ENCODE assay signal across 10 cellular contexts in the genomic region with DNA sequence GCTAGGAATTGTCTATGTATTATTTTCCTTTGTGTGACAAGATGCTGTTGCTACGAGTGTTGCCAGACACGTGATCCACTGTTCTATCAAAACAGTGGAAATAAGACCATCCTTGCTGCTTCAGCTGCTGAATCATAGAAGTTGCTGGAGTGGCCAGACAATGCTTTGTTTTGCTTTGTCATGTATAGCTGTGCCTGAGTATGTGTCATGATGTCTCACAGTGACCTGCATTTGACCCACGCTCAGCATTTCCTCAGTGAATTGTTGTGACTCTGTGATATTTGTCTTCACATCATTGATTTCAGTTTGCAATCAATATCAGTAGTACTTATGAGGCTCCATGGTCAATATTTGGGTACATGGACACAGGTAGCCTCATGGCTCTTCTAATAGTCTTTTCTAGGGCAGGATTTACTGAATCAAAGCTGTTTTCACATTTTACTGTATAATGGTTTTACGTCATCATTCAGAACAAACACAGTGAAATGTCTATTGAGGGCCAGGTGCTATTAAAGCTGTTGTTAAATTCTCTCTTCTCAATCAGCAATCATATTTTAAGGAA. TPM values are rescaled to one million over a fixed set of nuclear protein-coding genes. Genes with fewer than 3 reads are reported as not detected.
DNase-seq lines count a peak whose midpoint lies in the region; ATAC-seq and TF ChIP-seq lines count a peak whose summit lies in the region.
"Had no signal": no experiment of that assay in that cellular context is flagged by ENCODE, and none has a peak within 500 bp of the region (broad histone marks: within the 10 kb centered on the region; RNA-seq: fewer than 3 reads in every experiment).

No MANE protein-coding gene starts in this region.

- H3K27ac ChIP-seq in endodermal cell (ENCODE audit: low read depth, low read length) (no peak overlapping the region), hepatocyte (no peak overlapping the region)
- H3K27ac ChIP-seq in naive thymus-derived CD4-positive, alpha-beta T cell (ENCODE audit: low read depth, low read length): no peak overlapping the region
- H3K27ac ChIP-seq: sigmoid colon had no signal

- no peaks in the 10 kb centered on the region for H4K20me1 ChIP-seq in hepatocyte (ENCODE audit: insufficient read depth, poor library complexity, severe bottlenecking)

- H3K9me3 ChIP-seq in endodermal cell (ENCODE audit: control insufficient read depth, low read length) (no peaks in the 10 kb centered on the region), hepatocyte (ENCODE audit: low read depth) (no peaks in the 10 kb centered on the region)
- H3K9me3 ChIP-seq in naive thymus-derived CD4-positive, alpha-beta T cell (ENCODE audit: control insufficient read depth in 2 of 3, low read length in 3 of 3): no peaks in the 10 kb centered on the region
- H3K9me3 ChIP-seq: sigmoid colon had no signal

- no peak overlapping the region for H3K4me2 ChIP-seq in hepatocyte

- H3K79me2 ChIP-seq in hepatocyte: peaks cover 17% of the 10 kb centered on the region

- H3K4me3 ChIP-seq in endodermal cell (ENCODE audit: low read length) (no peak overlapping the region), hepatocyte (no peak overlapping the region)
- no peak overlapping the region for H3K4me3 ChIP-seq in naive thymus-derived CD4-positive, alpha-beta T cell (ENCODE audit: low read length)
- H3K4me3 ChIP-seq: sigmoid colon had no signal

- POLR2A ChIA-PET in naive thymus-derived CD4-positive, alpha-beta T cell (lab: Charles Lee): no interaction called here
- POLR2A ChIA-PET in GM10248 (lab: Yijun Ruan, JAX): no interaction called here

- intact Hi-C loops in naive thymus-derived CD4-positive, alpha-beta T cell (cut with micrococcal nuclease): no loop called here
- intact Hi-C loops in posterior cingulate gyrus (cut with DNase I): no loop called here

- no peaks in the 10 kb centered on the region for H3K4me1 ChIP-seq in endodermal cell (ENCODE audit: control insufficient read depth, insufficient read depth, low read length)
- no peaks in the 10 kb centered on the region for H3K4me1 ChIP-seq in naive thymus-derived CD4-positive, alpha-beta T cell (ENCODE audit: control insufficient read depth in 2 of 2, insufficient read depth in 2 of 2, low read length in 2 of 2)
- no peaks in the 10 kb centered on the region for H3K4me1 ChIP-seq in hepatocyte (ENCODE audit: insufficient read depth)

- CTCF ChIA-PET in naive thymus-derived CD4-positive, alpha-beta T cell (lab: Charles Lee): no interaction called here
- CTCF ChIA-PET in GM10248 (lab: Yijun Ruan, JAX): interaction anchor here (0.8 to 1.6 kb wide), 2 partner anchors 14 to 19 kb away, joined by 3 to 4 read pairs; no protein-coding TSS in a partner anchor

- H3K9me2 ChIP-seq in hepatocyte (replicated peaks; ENCODE audit: insufficient read depth): no peaks in the 10 kb centered on the region

- H3K36me3 ChIP-seq in endodermal cell (ENCODE audit: control insufficient read depth, insufficient read depth, low read length): peaks cover 23% of the 10 kb centered on the region
- H3K36me3 ChIP-seq in naive thymus-derived CD4-positive, alpha-beta T cell (ENCODE audit: control insufficient read depth in 2 of 3, insufficient read depth in 3 of 3, low read length in 3 of 3): peaks cover 0 to 16% (median 0%) of the 10 kb centered on the region in 3 experiments
- no peaks in the 10 kb centered on the region for H3K36me3 ChIP-seq in hepatocyte (replicated peaks; ENCODE audit: insufficient read depth, low read depth)

- no peak overlapping the region for H3K9ac ChIP-seq in endodermal cell (ENCODE audit: extremely low read depth, low read length, poor library complexity, severe bottlenecking)

- no peak overlapping the region for H3K27ac Mint-ChIP-seq in endodermal cell
- H3K27ac Mint-ChIP-seq in naive thymus-derived CD4-positive, alpha-beta T cell: no peak overlapping the region
- H3K27ac Mint-ChIP-seq: T-cell had no signal

- ATAC-seq in naive thymus-derived CD4-positive, alpha-beta T cell: peak; percentile 58
- no peak for ATAC-seq in GM21447 (IDR thresholded peaks at IDR 0.05; ENCODE audit: unreplicated experiment)
- ATAC-seq: T-cell had no signal

- H3K27me3 ChIP-seq in endodermal cell (ENCODE audit: control insufficient read depth, insufficient read depth, low read length, poor library complexity, severe bottlenecking): no peaks in the 10 kb centered on the region
- H3K27me3 ChIP-seq in naive thymus-derived CD4-positive, alpha-beta T cell (ENCODE audit: control insufficient read depth in 2 of 2, insufficient read depth in 2 of 2, low read length in 2 of 2): no peaks in the 10 kb centered on the region
- H3K27me3 ChIP-seq in hepatocyte: no peaks in the 10 kb centered on the region
- H3K27me3 ChIP-seq: sigmoid colon had no signal

- TF ChIP-seq CTCF in endodermal cell (conservative IDR thresholded peaks at IDR 0.05): no peak
- no peak for TF ChIP-seq CTCF in hepatocyte (IDR thresholded peaks at IDR 0.05; ENCODE audit: poor library complexity)
- no peak for TF ChIP-seq CTCF in GM10248 (IDR thresholded peaks at IDR 0.05; ENCODE audit: control extremely low read depth, extremely low read depth, low read depth, missing control alignments)

- DNase-seq in EL (peak; percentile 88), NCI-H774 (lab: John Stamatoyannopoulos, UW) (peak; percentile 40), endodermal cell (peak; percentile 53), posterior cingulate gyrus (no peak), hepatocyte (ENCODE audit: low spot score) (no peak), GM10248 (ENCODE audit: extremely low spot score) (no peak)
- DNase-seq in naive thymus-derived CD4-positive, alpha-beta T cell: no peak
- DNase-seq: sigmoid colon, T-cell had no signal

- no peaks in the 10 kb centered on the region for H3K9me3 Mint-ChIP-seq in endodermal cell
- H3K9me3 Mint-ChIP-seq in naive thymus-derived CD4-positive, alpha-beta T cell: peaks cover 0 to 3% (median 0%) of the 10 kb centered on the region in 11 donors

- no peak overlapping the region for H3K4me3 Mint-ChIP-seq in endodermal cell
- H3K4me3 Mint-ChIP-seq in naive thymus-derived CD4-positive, alpha-beta T cell: no peak overlapping the region
- H3K4me3 Mint-ChIP-seq: T-cell had no signal

- peaks cover 2% of the 10 kb centered on the region for H3K4me1 Mint-ChIP-seq in endodermal cell
- H3K4me1 Mint-ChIP-seq in naive thymus-derived CD4-positive, alpha-beta T cell: peaks cover 0 to 5% (median 0%) of the 10 kb centered on the region in 7 donors

- H2AFZ ChIP-seq in hepatocyte: no peak overlapping the region

- H3K36me3 Mint-ChIP-seq in endodermal cell (ENCODE audit: low read depth): peaks cover 8% of the 10 kb centered on the region
- H3K36me3 Mint-ChIP-seq in naive thymus-derived CD4-positive, alpha-beta T cell: peaks cover 5 to 25% (median 9%) of the 10 kb centered on the region in 5 donors

- 91 to 100% methylated on average over 1 to 4 of the region's 4 CpGs for WGBS in endodermal cell (ENCODE audit: insufficient coverage in 1 of 2, insufficient read length in 1 of 2), 2 experiments
- 85% methylated on average over 4 of the region's 4 CpGs for WGBS in hepatocyte (ENCODE audit: low lambda C conversion rate, missing lambda C conversion rate)

- no peaks in the 10 kb centered on the region for H3K27me3 Mint-ChIP-seq in endodermal cell (ENCODE audit: insufficient read depth)
- H3K27me3 Mint-ChIP-seq in naive thymus-derived CD4-positive, alpha-beta T cell: no peaks in the 10 kb centered on the region
- H3K27me3 Mint-ChIP-seq: T-cell had no signal

RNA-seq across cellular contexts. Expression of a gene that starts 53.4 kb away (rescaled TPM):
- 100 to 1,000 TPM in 1 of 2 donors, 10 to 100 TPM in 1; 80.3 to 102 TPM for total RNA-seq in endodermal cell
- polyA plus RNA-seq in endodermal cell (2013, experiment 1 of 2): 136 TPM
- polyA plus RNA-seq in endodermal cell (2013, experiment 2 of 2): 135 TPM
- 100 to 1,000 TPM in 2 of 5 experiments, 10 to 100 TPM in 3; 69.7 to 117 (median 80.7) TPM for total RNA-seq in naive thymus-derived CD4-positive, alpha-beta T cell
- polyA plus RNA-seq in naive thymus-derived CD4-positive, alpha-beta T cell: 10 to 100 TPM; 49.9 to 82.9 TPM
- total RNA-seq in hepatocyte: 108 and 131 TPM in 2 replicates
- 32.8 and 33.5 TPM in 2 replicates for polyA plus RNA-seq in hepatocyte

Comparison
In these comparisons a context has a peak if more than half of its experiments do, and no peak if none do; other contexts are left out.
1. DNase-seq: peak in EL (single experiment), NCI-H774 (single experiment) and endodermal cell (single experiment); none in naive thymus-derived CD4-positive, alpha-beta T cell (0 of 9), posterior cingulate gyrus (0 of 10), hepatocyte (single experiment) and GM10248 (single experiment).